19 cellular contexts compared by ENCODE assay signal in the genomic region with DNA sequence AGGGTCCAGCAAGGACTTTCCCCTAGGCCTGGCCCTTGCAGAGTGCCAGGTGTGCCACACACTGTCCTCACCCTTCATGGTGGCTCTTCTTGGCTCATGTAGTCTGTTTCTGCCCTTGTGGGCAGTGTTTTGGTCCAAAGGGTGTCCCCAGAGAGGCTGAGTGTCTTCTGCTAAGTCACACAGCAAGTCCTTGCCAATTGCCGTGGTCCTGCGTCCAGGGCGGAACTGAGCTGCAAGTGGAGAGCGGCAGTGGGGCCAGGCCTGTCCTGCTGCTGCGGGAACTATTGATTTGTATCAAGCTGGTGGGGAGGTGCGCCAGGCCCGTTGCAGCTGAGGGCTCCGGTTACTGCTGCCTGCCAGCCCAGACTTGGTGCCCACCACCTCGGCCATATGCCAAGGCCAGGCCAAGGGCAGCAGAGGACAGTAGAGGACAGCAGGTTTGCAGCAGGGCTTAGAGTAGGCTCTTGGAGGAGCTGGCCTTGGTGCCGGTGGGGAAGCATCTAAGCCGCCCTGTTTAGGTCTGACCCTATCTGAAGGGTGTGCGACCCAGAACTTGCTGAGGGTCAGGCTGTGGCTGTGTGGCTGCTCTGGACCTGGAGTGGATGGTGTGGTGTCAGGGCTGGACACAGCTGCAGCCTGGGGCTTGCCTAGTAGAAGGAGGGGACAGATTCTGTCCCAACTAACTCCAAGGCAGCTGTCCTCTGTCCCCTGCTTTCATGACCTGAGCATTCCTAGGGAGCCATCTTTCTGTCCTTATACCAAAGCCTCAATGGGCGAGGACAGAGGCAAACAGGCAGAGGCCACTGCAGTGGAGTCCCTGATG. TPM values are rescaled to one million over a fixed set of nuclear protein-coding genes. Genes with fewer than 3 reads are reported as not detected.
DNase-seq lines count a peak whose midpoint lies in the region; ATAC-seq, FAIRE-seq and TF ChIP-seq lines count a peak whose summit lies in the region.
"Had no signal": no experiment of that assay in that cellular context is flagged by ENCODE, and none has a peak within 500 bp of the region (broad histone marks: within the 10 kb centered on the region; RNA-seq: fewer than 3 reads in every experiment).

No MANE protein-coding gene starts in this region.

- H2BK12ac ChIP-seq in H1 (ENCODE audit: low read depth, low read length) (no peak overlapping the region), neuronal stem cell (ENCODE audit: low read length) (no peak overlapping the region)

- H4K8ac ChIP-seq in H1 (ENCODE audit: extremely low read depth, insufficient read depth, low read length) (peak overlapping the region; percentile 1; the same call in 1 of the 2 replicates), neuronal stem cell (ENCODE audit: low read depth, low read length) (no peak overlapping the region)

- TF ChIP-seq EP300 in H1 (IDR thresholded peaks at IDR 0.05; ENCODE audit: borderline replicate concordance in 1 of 2, low read depth in 2 of 2, low read length in 2 of 2) = no peak

- H3K4ac ChIP-seq in H1 (replicated peaks; ENCODE audit: insufficient read length, low read depth, low read length) (no peak overlapping the region), neuronal stem cell (ENCODE audit: low read length) (no peak overlapping the region)

- no peak for TF ChIP-seq RAD21 in H1 (IDR thresholded peaks at IDR 0.05 in 1 of 2, conservative IDR thresholded peaks at IDR 0.05 in 1 of 2; ENCODE audit: low read depth in 2 of 2, low read length in 2 of 2)

- H3K4me2 ChIP-seq in H1 (ENCODE audit: insufficient read depth in 1 of 2, low read depth in 2 of 2, low read length in 2 of 2) (no peak overlapping the region), neuronal stem cell (ENCODE audit: insufficient read depth, low read length, poor library complexity, severe bottlenecking) (no peak overlapping the region)

- H3K27ac ChIP-seq in H1 (ENCODE audit: low read depth, low read length) (no peak overlapping the region), neuronal stem cell (replicated peaks; ENCODE audit: low read length) (no peak overlapping the region)
- H3K27ac ChIP-seq: HL-60 had no signal

- DNase-seq in Right ventricle myocardium superior (peak; percentile 37), Right ventricle myocardium inferior (ENCODE audit: missing footprints) (no peak), H1 (ENCODE audit: low read depth in 1 of 2, low spot score in 2 of 2) (peak in 1 of 2 experiments; percentile 38), neuronal stem cell (ENCODE audit: low spot score) (no peak), putamen (ENCODE audit: low spot score) (no peak), T-helper 2 cell (no peak)
- DNase-seq: CD4-positive, CD25-positive, alpha-beta regulatory T cell; DMS53; Karpas-422; NCI-H1417; NCI-H1930; NCI-H2171; NCI-H446 treated with DMSO at 0.1 percent for 48 hours; NCI-H82; SHP77 had no signal

- no peak for TF ChIP-seq CTCF in H1 (IDR thresholded peaks at IDR 0.05; ENCODE audit: control extremely low read depth in 1 of 3, insufficient read depth in 1 of 3, low read depth in 1 of 3, low read length in 3 of 3)

- H2BK15ac ChIP-seq in H1 (ENCODE audit: low read length) = no peak overlapping the region
- H2BK15ac ChIP-seq in neuronal stem cell (ENCODE audit: low read length) = no peak overlapping the region

- intact Hi-C loops in Right ventricle myocardium superior (cut with DNase I) = no loop called here
- intact Hi-C loops in Right ventricle myocardium inferior (cut with DNase I) = no loop called here

- H2BK5ac ChIP-seq in H1 (ENCODE audit: low read depth, low read length) (no peak overlapping the region), neuronal stem cell (ENCODE audit: low read length) (no peak overlapping the region)

- H4K5ac ChIP-seq in H1 (ENCODE audit: insufficient read length, low read depth, low read length) = no peak overlapping the region

- H3K9me3 ChIP-seq in H1 (ENCODE audit: insufficient read depth in 2 of 2, low read depth in 1 of 2, low read length in 1 of 2) (no peaks in the 10 kb centered on the region), neuronal stem cell (replicated peaks in 1 of 2; ENCODE audit: control insufficient read depth in 2 of 2, insufficient read depth in 1 of 2, low read depth in 1 of 2, low read length in 2 of 2) (peaks cover 0 to 3% of the 10 kb centered on the region in 2 donors)

- H3K79me1 ChIP-seq in H1 (ENCODE audit: low read depth, low read length) (no peaks in the 10 kb centered on the region), neuronal stem cell (ENCODE audit: low read depth, low read length) (peaks cover 10% of the 10 kb centered on the region)

- H3K56ac ChIP-seq in H1 (replicated peaks; ENCODE audit: insufficient read length, low read depth, low read length) = no peak overlapping the region

- POLR2A ChIA-PET in H1 (lab: Charles Lee; ENCODE audit: partially characterized antibody) = interaction anchor here (0.9 to 7.3 kb wide), 5 partner anchors 9 to 153 kb away, joined by 3 to 57 read pairs (median 3); a partner anchor contains a TSS

- no peak overlapping the region for H2AFZ ChIP-seq in H1 (ENCODE audit: low read length)
- no peak overlapping the region for H2AFZ ChIP-seq in neuronal stem cell (ENCODE audit: low read length)

- peaks cover 9% of the 10 kb centered on the region; the same call in 1 of the 2 replicates for H3K23me2 ChIP-seq in H1 (ENCODE audit: low read depth, low read length)

- H2BK120ac ChIP-seq in H1 (replicated peaks; ENCODE audit: low read depth, low read length) (no peak overlapping the region), neuronal stem cell (ENCODE audit: low read depth, low read length) (no peak overlapping the region)

- H3K27me3 ChIP-seq in H1 (replicated peaks in 1 of 4; ENCODE audit: control insufficient read depth in 3 of 4, extremely low read depth in 1 of 4, insufficient read depth in 3 of 4, low read length in 3 of 4) (no peaks in the 10 kb centered on the region), neuronal stem cell (ENCODE audit: control insufficient read depth in 3 of 3, insufficient read depth in 3 of 3, low read depth in 1 of 3, low read length in 3 of 3) (no peaks in the 10 kb centered on the region)

- no peaks in the 10 kb centered on the region; a peak in 1 of 8 replicates for H3K36me3 ChIP-seq in H1 (ENCODE audit: control insufficient read depth in 2 of 4, insufficient read depth in 4 of 4, low read length in 3 of 4)
- H3K36me3 ChIP-seq in neuronal stem cell (replicated peaks in 1 of 2; ENCODE audit: control insufficient read depth in 2 of 2, insufficient read depth in 2 of 2, low read length in 2 of 2) = peaks cover 14 to 41% of the 10 kb centered on the region in 2 donors

- no peaks in the 10 kb centered on the region for H3K79me2 ChIP-seq in H1 (ENCODE audit: control insufficient read depth in 1 of 2, insufficient read depth in 2 of 2, low read length in 2 of 2)

- H3K4me3 ChIP-seq in H1 (ENCODE audit: extremely low read depth in 1 of 4, insufficient read depth in 2 of 4, low read depth in 3 of 4, low read length in 4 of 4) = no peak overlapping the region
- peak overlapping the region in 1 of 2 donors; percentile 33 for H3K4me3 ChIP-seq in neuronal stem cell (ENCODE audit: low read length in 2 of 2)

- ATAC-seq in Right ventricle myocardium superior (ENCODE audit: poor library complexity) (no peak), Right ventricle myocardium inferior (no peak)
- no peak for ATAC-seq in stimulated activated memory B cell treated with anti-CD40 and anti-IgM and Interleukin-4, amounts not matched to agents 10 μg/mL and 1 μg/mL and 100 μg/mL, for 72 hours

- TF ChIP-seq POLR2A in H1 (IDR thresholded peaks at IDR 0.05; ENCODE audit: control extremely low read depth in 1 of 2, low read depth in 2 of 2, low read length in 2 of 2) = peak in 1 of 2 experiments; percentile 14; a peak in 1 of 3 replicates

- H3K36me3 Mint-ChIP-seq in stimulated activated memory B cell treated with anti-CD40 and anti-IgM and Interleukin-4, amounts not matched to agents 10 μg/mL and 1 μg/mL and 100 μg/mL, for 72 hours = peaks cover 33% of the 10 kb centered on the region

- H3K18ac ChIP-seq in H1 (ENCODE audit: extremely low read depth, low read length) (no peak overlapping the region), neuronal stem cell (ENCODE audit: low read length) (no peak overlapping the region)

- H4K91ac ChIP-seq in H1 (replicated peaks; ENCODE audit: insufficient read length, low read length) (no peak overlapping the region), neuronal stem cell (ENCODE audit: low read depth, low read length, poor library complexity) (no peak overlapping the region)

- FAIRE-seq in H1 (lab: Jason Lieb, UNC) = no peak
- FAIRE-seq: GM18507 had no signal

- H2AK5ac ChIP-seq in H1 (ENCODE audit: low read depth, low read length) (no peak overlapping the region), neuronal stem cell (ENCODE audit: low read depth, low read length) (no peak overlapping the region)

- H3K23ac ChIP-seq in H1 (ENCODE audit: insufficient read length) (no peak overlapping the region), neuronal stem cell (ENCODE audit: low read depth, low read length, poor library complexity) (peak overlapping the region; percentile 47)

- CTCF ChIA-PET in H1 (lab: Charles Lee; ENCODE audit: partially characterized antibody) = interaction anchor here (0.5 to 7.8 kb wide), 3 partner anchors 13 to 191 kb away, joined by 3 to 127 read pairs (median 3); no protein-coding TSS in a partner anchor

- no peak overlapping the region for H2BK20ac ChIP-seq in H1 (ENCODE audit: low read length)

- no peak overlapping the region for H3K27ac Mint-ChIP-seq in stimulated activated memory B cell treated with anti-CD40 and anti-IgM and Interleukin-4, amounts not matched to agents 10 μg/mL and 1 μg/mL and 100 μg/mL, for 72 hours
- H3K27ac Mint-ChIP-seq: CD4-positive, CD25-positive, alpha-beta regulatory T cell had no signal

- WGBS in H1 (ENCODE audit: extremely low coverage in 1 of 2, insufficient coverage in 1 of 2, insufficient read length in 1 of 2, insufficient replicate concordance in 2 of 2, low coverage in 1 of 2, low lambda C conversion rate in 2 of 2, missing lambda C conversion rate in 1 of 2), 2 experiments = 87% methylated on average over 13 of the region's 13 CpGs; no CpG with 5 or more reads in 1 of the 2 experiments
- no CpG with 5 or more reads among the region's 13 CpGs for WGBS in neuronal stem cell (ENCODE audit: extremely low coverage in 2 of 2, insufficient read length in 2 of 2, insufficient replicate concordance in 1 of 2), 2 donors

- H3K14ac ChIP-seq in H1 (ENCODE audit: insufficient read length) = no peak overlapping the region
- peak overlapping the region; percentile 22 for H3K14ac ChIP-seq in neuronal stem cell (ENCODE audit: low read length)

- peaks cover 17% of the 10 kb centered on the region for H3K4me1 Mint-ChIP-seq in stimulated activated memory B cell treated with anti-CD40 and anti-IgM and Interleukin-4, amounts not matched to agents 10 μg/mL and 1 μg/mL and 100 μg/mL, for 72 hours

- H3K9ac ChIP-seq in H1 (replicated peaks in 1 of 4; ENCODE audit: extremely low read depth in 1 of 4, low read depth in 3 of 4, low read length in 3 of 4) = no peak overlapping the region
- no peak overlapping the region for H3K9ac ChIP-seq in neuronal stem cell (ENCODE audit: low read depth, low read length, poor library complexity)

- peaks cover 0 to 12% (median 9%) of the 10 kb centered on the region in 4 experiments; a peak in 5 of 7 replicates for H3K4me1 ChIP-seq in H1 (replicated peaks in 1 of 4; ENCODE audit: control insufficient read depth in 3 of 4, insufficient read depth in 4 of 4, low read length in 3 of 4)
- H3K4me1 ChIP-seq in neuronal stem cell (ENCODE audit: control insufficient read depth in 2 of 2, insufficient read depth in 1 of 2, low read depth in 1 of 2, low read length in 2 of 2) = peaks cover 0 to 7% of the 10 kb centered on the region in 2 donors

- H3K4me3 Mint-ChIP-seq in stimulated activated memory B cell treated with anti-CD40 and anti-IgM and Interleukin-4, amounts not matched to agents 10 μg/mL and 1 μg/mL and 100 μg/mL, for 72 hours = no peak overlapping the region

- H3K27me3 Mint-ChIP-seq in stimulated activated memory B cell treated with anti-CD40 and anti-IgM and Interleukin-4, amounts not matched to agents 10 μg/mL and 1 μg/mL and 100 μg/mL, for 72 hours = no peaks in the 10 kb centered on the region
- H3K27me3 Mint-ChIP-seq: CD4-positive, CD25-positive, alpha-beta regulatory T cell had no signal

- no peaks in the 10 kb centered on the region for H3K9me3 Mint-ChIP-seq in stimulated activated memory B cell treated with anti-CD40 and anti-IgM and Interleukin-4, amounts not matched to agents 10 μg/mL and 1 μg/mL and 100 μg/mL, for 72 hours
- H3K9me3 Mint-ChIP-seq: CD4-positive, CD25-positive, alpha-beta regulatory T cell had no signal

- peaks cover 0 to 10% of the 10 kb centered on the region in 2 experiments for H4K20me1 ChIP-seq in H1 (replicated peaks in 1 of 2; ENCODE audit: control insufficient read depth in 1 of 2, insufficient read depth in 2 of 2, low read length in 2 of 2)

RNA-seq across cellular contexts. Expression of a gene that starts 4.5 kb away (rescaled TPM):
- not detected for total RNA-seq in Right ventricle myocardium superior
- total RNA-seq in Right ventricle myocardium inferior = not detected
- total RNA-seq in H1 (2021; fragmentation: NEBNext Ultra II Directional; extraction: Animal tissue kit (Norgen Biotek cat#: 25700)) = 1.6 and 2.9 TPM in 2 replicates
- 8.8 and 13.1 TPM in 2 replicates for polyA plus RNA-seq in H1 (2011; rRNA removed)
- polyA plus RNA-seq in H1 (2011; cell fraction: cytosol; rRNA removed) = 5.9 TPM
- polyA plus RNA-seq in H1 (2011; cell fraction: nucleus; rRNA removed) = 7.3 TPM
- polyA plus RNA-seq in H1 (2012, experiment 1 of 2) = 3.7 to 6.4 TPM (median 6.0 TPM) in 4 replicates
- 5.3 TPM for polyA plus RNA-seq in H1 (2012, experiment 2 of 2)
- 7.9 TPM for polyA plus RNA-seq in H1 (2013, experiment 1 of 2)
- polyA plus RNA-seq in H1 (2013, experiment 2 of 2) = 7.7 TPM
- 3.1 and 3.4 TPM in 2 replicates for polyA minus RNA-seq in H1 (2011; rRNA and poly(A)+ RNA removed)
- 8.0 TPM for polyA minus RNA-seq in H1 (2011; cell fraction: cytosol; rRNA and poly(A)+ RNA removed)
- 14.2 TPM for polyA minus RNA-seq in H1 (2011; cell fraction: nucleus; rRNA and poly(A)+ RNA removed)
- polyA plus RNA-seq in neuronal stem cell (2013, experiment 1 of 2) = 1.0 TPM
- 0.93 TPM for polyA plus RNA-seq in neuronal stem cell (2013, experiment 2 of 2)
- total RNA-seq: A673; CD4-positive, CD25-positive, alpha-beta regulatory T cell had no signal

RNA-seq across cellular contexts. Expression of a gene that starts 8.8 kb away (rescaled TPM):
- 15.7 TPM for total RNA-seq in Right ventricle myocardium superior
- total RNA-seq in Right ventricle myocardium inferior = 18.1 TPM
- 23.9 and 24.0 TPM in 2 replicates for total RNA-seq in H1 (2021; fragmentation: NEBNext Ultra II Directional; extraction: Animal tissue kit (Norgen Biotek cat#: 25700))
- 20.9 and 26.6 TPM in 2 replicates for polyA plus RNA-seq in H1 (2011; rRNA removed)
- 22.7 TPM for polyA plus RNA-seq in H1 (2011; cell fraction: cytosol; rRNA removed)
- polyA plus RNA-seq in H1 (2011; cell fraction: nucleus; rRNA removed) = 27.5 TPM
- polyA plus RNA-seq in H1 (2012, experiment 1 of 2) = 11.9 to 25.8 TPM (median 24.2 TPM) in 4 replicates
- 21.9 TPM for polyA plus RNA-seq in H1 (2012, experiment 2 of 2)
- 8.3 TPM for polyA plus RNA-seq in H1 (2013, experiment 1 of 2)
- 9.1 TPM for polyA plus RNA-seq in H1 (2013, experiment 2 of 2)
- polyA minus RNA-seq in H1 (2011; rRNA and poly(A)+ RNA removed) = 24.6 and 27.9 TPM in 2 replicates
- polyA minus RNA-seq in H1 (2011; cell fraction: cytosol; rRNA and poly(A)+ RNA removed) = 15.9 TPM
- polyA minus RNA-seq in H1 (2011; cell fraction: nucleus; rRNA and poly(A)+ RNA removed) = 27.7 TPM
- polyA plus RNA-seq in neuronal stem cell (2013, experiment 1 of 2) = 7.4 TPM
- polyA plus RNA-seq in neuronal stem cell (2013, experiment 2 of 2) = 7.4 TPM

RNA-seq across cellular contexts. Expression of a gene that starts 25.6 kb away (rescaled TPM):
- total RNA-seq in Right ventricle myocardium superior (47.9 TPM), Right ventricle myocardium inferior (46.1 TPM)
- total RNA-seq in H1 (2021; fragmentation: NEBNext Ultra II Directional; extraction: Animal tissue kit (Norgen Biotek cat#: 25700)) = 30.5 and 34.2 TPM in 2 replicates
- 57.7 and 71.5 TPM in 2 replicates for polyA plus RNA-seq in H1 (2011; rRNA removed)
- 42.3 TPM for polyA plus RNA-seq in H1 (2011; cell fraction: cytosol; rRNA removed)
- 154 TPM for polyA plus RNA-seq in H1 (2011; cell fraction: nucleus; rRNA removed)
- polyA plus RNA-seq in H1 (2012, experiment 1 of 2) = 14.4 to 33.7 TPM (median 28.7 TPM) in 4 replicates
- polyA plus RNA-seq in H1 (2012, experiment 2 of 2) = 25.2 TPM
- polyA plus RNA-seq in H1 (2013, experiment 1 of 2) = 25.4 TPM
- polyA plus RNA-seq in H1 (2013, experiment 2 of 2) = 26.8 TPM
- polyA minus RNA-seq in H1 (2011; rRNA and poly(A)+ RNA removed) = 49.8 TPM in 2 replicates
- polyA minus RNA-seq in H1 (2011; cell fraction: cytosol; rRNA and poly(A)+ RNA removed) = 26.6 TPM
- 51.9 TPM for polyA minus RNA-seq in H1 (2011; cell fraction: nucleus; rRNA and poly(A)+ RNA removed)
- 21.9 TPM for polyA plus RNA-seq in neuronal stem cell (2013, experiment 1 of 2)
- polyA plus RNA-seq in neuronal stem cell (2013, experiment 2 of 2) = 20.9 TPM

RNA-seq across cellular contexts. Expression of a gene that starts 25.7 kb away (rescaled TPM):
- total RNA-seq in Right ventricle myocardium superior (3.7 TPM), Right ventricle myocardium inferior (4.6 TPM)
- 6.2 and 8.5 TPM in 2 replicates for total RNA-seq in H1 (2021; fragmentation: NEBNext Ultra II Directional; extraction: Animal tissue kit (Norgen Biotek cat#: 25700))
- 9.5 and 14.2 TPM in 2 replicates for polyA plus RNA-seq in H1 (2011; rRNA removed)
- 13.9 TPM for polyA plus RNA-seq in H1 (2011; cell fraction: cytosol; rRNA removed)
- polyA plus RNA-seq in H1 (2011; cell fraction: nucleus; rRNA removed) = 85.9 TPM
- 9.0 to 11.8 TPM (median 9.3 TPM) in 4 replicates for polyA plus RNA-seq in H1 (2012, experiment 1 of 2)
- 4.6 TPM for polyA plus RNA-seq in H1 (2012, experiment 2 of 2)
- polyA plus RNA-seq in H1 (2013, experiment 1 of 2) = 8.6 TPM
- polyA plus RNA-seq in H1 (2013, experiment 2 of 2) = 7.0 TPM
- polyA minus RNA-seq in H1 (2011; rRNA and poly(A)+ RNA removed) = 6.0 and 7.3 TPM in 2 replicates
- polyA minus RNA-seq in H1 (2011; cell fraction: cytosol; rRNA and poly(A)+ RNA removed) = 13.4 TPM
- 23.3 TPM for polyA minus RNA-seq in H1 (2011; cell fraction: nucleus; rRNA and poly(A)+ RNA removed)
- polyA plus RNA-seq in neuronal stem cell (2013, experiment 1 of 2) = 10.4 TPM
- 11.3 TPM for polyA plus RNA-seq in neuronal stem cell (2013, experiment 2 of 2)

RNA-seq across cellular contexts. Expression of a gene that starts 40.8 kb away (rescaled TPM):
- total RNA-seq in Right ventricle myocardium superior (103 TPM), Right ventricle myocardium inferior (99.5 TPM)
- 222 and 236 TPM in 2 replicates for total RNA-seq in H1 (2021; fragmentation: NEBNext Ultra II Directional; extraction: Animal tissue kit (Norgen Biotek cat#: 25700))
- 260 and 275 TPM in 2 replicates for polyA plus RNA-seq in H1 (2011; rRNA removed)
- 237 TPM for polyA plus RNA-seq in H1 (2011; cell fraction: cytosol; rRNA removed)
- 509 TPM for polyA plus RNA-seq in H1 (2011; cell fraction: nucleus; rRNA removed)
- polyA plus RNA-seq in H1 (2012, experiment 1 of 2) = 188 to 293 TPM (median 261 TPM) in 4 replicates
- polyA plus RNA-seq in H1 (2012, experiment 2 of 2) = 246 TPM
- 99.8 TPM for polyA plus RNA-seq in H1 (2013, experiment 1 of 2)
- polyA plus RNA-seq in H1 (2013, experiment 2 of 2) = 92.7 TPM
- polyA minus RNA-seq in H1 (2011; rRNA and poly(A)+ RNA removed) = 303 and 366 TPM in 2 replicates
- 156 TPM for polyA minus RNA-seq in H1 (2011; cell fraction: cytosol; rRNA and poly(A)+ RNA removed)
- 198 TPM for polyA minus RNA-seq in H1 (2011; cell fraction: nucleus; rRNA and poly(A)+ RNA removed)
- polyA plus RNA-seq in neuronal stem cell (2013, experiment 1 of 2) = 50.1 TPM
- 46.8 TPM for polyA plus RNA-seq in neuronal stem cell (2013, experiment 2 of 2)
